In the genomic region with DNA sequence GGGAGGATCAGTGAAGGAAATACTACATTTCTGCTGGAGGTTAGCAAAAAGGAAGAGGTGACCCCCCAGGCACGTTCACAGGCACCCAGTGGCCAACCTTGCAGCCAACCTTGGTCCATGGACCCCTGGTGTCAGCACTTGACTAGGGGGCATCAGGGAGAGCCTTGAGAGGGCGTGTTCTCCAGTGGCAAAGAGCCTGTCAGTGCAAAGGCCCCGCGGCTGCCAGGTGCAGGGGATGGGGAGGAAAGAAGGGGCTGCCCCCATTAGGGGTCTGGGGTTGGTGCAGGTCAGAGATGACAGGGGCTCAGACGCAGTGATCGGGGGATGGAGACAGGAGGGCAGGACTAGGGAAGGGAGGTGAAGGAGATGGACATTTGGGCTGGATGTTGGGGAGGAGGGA, we compare ENCODE assay signal across 23 cellular contexts. TPM values are rescaled to one million over a fixed set of nuclear protein-coding genes. Genes with fewer than 3 reads are reported as not detected.
DNase-seq lines count a peak whose midpoint lies in the region; ATAC-seq and TF ChIP-seq lines count a peak whose summit lies in the region.
"Had no signal": no experiment of that assay in that cellular context is flagged by ENCODE, and none has a peak within 500 bp of the region (broad histone marks: within the 10 kb centered on the region; RNA-seq: fewer than 3 reads in every experiment).

No MANE protein-coding gene starts in this region.

- H3K79me2 ChIP-seq in GM23248 (ENCODE audit: insufficient read depth) (no peaks in the 10 kb centered on the region), smooth muscle cell (ENCODE audit: low read depth) (no peaks in the 10 kb centered on the region)

- no peak for TF ChIP-seq POLR2A in erythroblast (IDR thresholded peaks at IDR 0.05; ENCODE audit: low read length)

- ATAC-seq in Panc1 = no peak
- ATAC-seq: activated T-cell treated with anti-CD3 and anti-CD28 coated beads, Interleukin-2, amount 50 U/mL, for 72 hours; left ventricle myocardium superior; mucosa of descending colon; T-cell had no signal

- H3F3A ChIP-seq in GM23248 (ENCODE audit: insufficient read depth) (peaks cover 6% of the 10 kb centered on the region; the same call in 1 of the 2 replicates), smooth muscle cell (ENCODE audit: low read depth) (no peaks in the 10 kb centered on the region)

- H3K9me3 ChIP-seq in GM23248 (ENCODE audit: low read depth) = no peaks in the 10 kb centered on the region
- H3K9me3 ChIP-seq in Panc1 (ENCODE audit: control insufficient read depth, insufficient read depth, low read depth, low read length) = no peaks in the 10 kb centered on the region; the same call in 1 of the 2 replicates
- H3K9me3 ChIP-seq in smooth muscle cell (replicated peaks; ENCODE audit: low read depth) = no peaks in the 10 kb centered on the region
- H3K9me3 ChIP-seq: mucosa of descending colon, prostate gland had no signal

- H3K36me3 ChIP-seq in GM23248 (ENCODE audit: low read depth) (no peaks in the 10 kb centered on the region), Panc1 (ENCODE audit: control insufficient read depth, insufficient read depth, low read length) (no peaks in the 10 kb centered on the region), smooth muscle cell (ENCODE audit: low read depth) (no peaks in the 10 kb centered on the region)
- H3K36me3 ChIP-seq: heart right ventricle, prostate gland had no signal

- peak overlapping the region; percentile 44 for H3K9ac ChIP-seq in GM23248
- no peak overlapping the region for H3K9ac ChIP-seq in smooth muscle cell (ENCODE audit: low read depth)

- CTCF ChIA-PET in Panc1 (lab: Charles Lee) = no interaction called here

- no peaks in the 10 kb centered on the region for H3K27me3 ChIP-seq in GM23248 (replicated peaks; ENCODE audit: insufficient read depth)
- H3K27me3 ChIP-seq in Panc1 (ENCODE audit: control insufficient read depth, insufficient read depth, low read length) = no peaks in the 10 kb centered on the region
- H3K27me3 ChIP-seq in smooth muscle cell (ENCODE audit: low read depth) = no peaks in the 10 kb centered on the region
- H3K27me3 ChIP-seq: heart right ventricle had no signal

- H3K9me2 ChIP-seq in GM23248 (ENCODE audit: insufficient read depth) = no peaks in the 10 kb centered on the region

- H4K20me1 ChIP-seq in GM23248 (ENCODE audit: insufficient read depth) = no peaks in the 10 kb centered on the region
- H4K20me1 ChIP-seq in smooth muscle cell (ENCODE audit: low read depth) = no peaks in the 10 kb centered on the region

- H2AFZ ChIP-seq in GM23248 (peak overlapping the region; percentile 50), smooth muscle cell (ENCODE audit: low read depth) (no peak overlapping the region)

- TF ChIP-seq CTCF in Panc1 (IDR thresholded peaks at IDR 0.05) (no peak), smooth muscle cell (IDR thresholded peaks at IDR 0.05; ENCODE audit: borderline replicate concordance, insufficient read depth, poor library complexity, severe bottlenecking) (no peak)

- intact Hi-C loops in Panc1 (cut with micrococcal nuclease; ENCODE audit: unreplicated experiment) = no loop called here

- H3K4me3 ChIP-seq in GM23248 (no peak overlapping the region), Panc1 (ENCODE audit: low read depth in 2 of 2, low read length in 2 of 2) (no peak overlapping the region), smooth muscle cell (no peak overlapping the region)
- H3K4me3 ChIP-seq: heart right ventricle, mucosa of descending colon, prostate gland had no signal

- 100% methylated on average over 4 to 6 of the region's 6 CpGs for WGBS in GM23248 (ENCODE audit: low coverage in 1 of 2, low lambda C conversion rate in 2 of 2, missing lambda C conversion rate in 2 of 2), 2 experiments
- WGBS in smooth muscle cell (ENCODE audit: low lambda C conversion rate) = 100% methylated on average over 6 of the region's 6 CpGs

- H3K27ac ChIP-seq in GM23248 (peak overlapping the region; percentile 68), Panc1 (ENCODE audit: low read length) (peak overlapping the region; percentile 66), smooth muscle cell (ENCODE audit: low read depth) (peak overlapping the region; percentile 72)
- H3K27ac ChIP-seq: prostate gland had no signal

- H3K4me2 ChIP-seq in GM23248 (ENCODE audit: unreplicated experiment) (no peak overlapping the region), smooth muscle cell (no peak overlapping the region)

- no TSS peak for BruUV-seq in Panc1 (replicated peaks; lab: Mats Ljungman, UMichigan)

- DNase-seq in GM23248 (no peak), Panc1 (ENCODE audit: low read depth, low spot score) (no peak), iPS-NIHi11 (ENCODE audit: low spot score) (peak; percentile 5), smooth muscle cell (lab: John Stamatoyannopoulos, UW; ENCODE audit: unreplicated experiment) (no peak), erythroblast (lab: John Stamatoyannopoulos, UW) (no peak), NCI-H2196 treated with DMSO at 0.1 percent for 48 hours (lab: John Stamatoyannopoulos, UW; ENCODE audit: unreplicated experiment) (no peak)
- no peak for DNase-seq in stimulated activated CD4-positive, alpha-beta T cell treated with anti-CD3 and anti-CD28 coated beads, Interleukin-4, amount 100 ng/mL, for 4 hours
- DNase-seq: activated naive CD4-positive, alpha-beta T cell treated with anti-CD3 and anti-CD28 coated beads, Interleukin-2, amount 50 U/mL, for 16 hours; activated T-cell treated with anti-CD3 and anti-CD28 coated beads, Interleukin-2, amount 50 U/mL, for 72 hours; caudate nucleus; CD8-positive, alpha-beta memory T cell; GF-D8; heart right ventricle; KG1; left ventricle myocardium superior; mucosa of descending colon; NCI-H1694 treated with DMSO at 0.1 percent for 48 hours; NCI-H226; NCI-H82; SIG-M5; T-cell had no signal

- H3K4me1 ChIP-seq in GM23248 (ENCODE audit: insufficient read depth) (peaks cover 18% of the 10 kb centered on the region), Panc1 (ENCODE audit: control insufficient read depth, insufficient read depth, low read length) (peaks cover 16% of the 10 kb centered on the region), smooth muscle cell (ENCODE audit: low read depth) (no peaks in the 10 kb centered on the region)
- H3K4me1 ChIP-seq: prostate gland had no signal

- in situ Hi-C loops in GM23248 (cut with MboI) (no loop called here), Panc1 (cut with HindIII; ENCODE audit: low pct_unique_long_range_greater_than_20kb, low sequenced_read_pairs) (no loop called here)

- POLR2A ChIA-PET in Panc1 (lab: Charles Lee) = no interaction called here

RNA-seq across cellular contexts. Expression of a gene that starts 22.7 kb away (rescaled TPM):
- 6.9 and 7.1 TPM in 2 replicates for total RNA-seq in GM23248 (2014; rRNA removed; shearing (Covaris generic))
- 4.0 TPM in 2 replicates for polyA plus RNA-seq in GM23248 (2016; fragmentation: Nextera tagmentation; extraction: Ambion mirVana)
- total RNA-seq in Panc1 (2021; ENCODE audit: unreplicated experiment) = 72.1 TPM
- polyA plus RNA-seq in Panc1 (2012; ENCODE audit: insufficient read length) = 92.3 TPM
- 8.1 and 10.5 TPM in 2 replicates for total RNA-seq in smooth muscle cell
- 8.5 and 19.9 TPM in 2 replicates for polyA plus RNA-seq in smooth muscle cell

RNA-seq across cellular contexts. Expression of a gene that starts 43.5 kb away (rescaled TPM):
- total RNA-seq in GM23248 (2014; rRNA removed; shearing (Covaris generic)) = 36.5 and 52.1 TPM in 2 replicates
- polyA plus RNA-seq in GM23248 (2016; fragmentation: Nextera tagmentation; extraction: Ambion mirVana) (10.1 and 13.8 TPM in 2 replicates), smooth muscle cell (1.3 and 4.3 TPM in 2 replicates)
- total RNA-seq in Panc1 (2021; ENCODE audit: unreplicated experiment) (30.0 TPM), smooth muscle cell (0.81 and 1.6 TPM in 2 replicates)
- 47.0 TPM for polyA plus RNA-seq in Panc1 (2012; ENCODE audit: insufficient read length)
- total RNA-seq: activated T-cell treated with anti-CD3 and anti-CD28 coated beads, Interleukin-2, amount 50 U/mL, for 72 hours; OCI-LY7 had no signal
- polyA plus RNA-seq: CD8-positive, alpha-beta memory T cell had no signal

RNA-seq across cellular contexts. Expression of a gene that starts 57.4 kb away (rescaled TPM):
- 13.9 and 18.9 TPM in 2 replicates for total RNA-seq in GM23248 (2014; rRNA removed; shearing (Covaris generic))
- polyA plus RNA-seq in GM23248 (2016; fragmentation: Nextera tagmentation; extraction: Ambion mirVana) = 13.0 and 14.0 TPM in 2 replicates
- 108 TPM for total RNA-seq in Panc1 (2021; ENCODE audit: unreplicated experiment)
- polyA plus RNA-seq in Panc1 (2012; ENCODE audit: insufficient read length) = 110 TPM
- total RNA-seq in smooth muscle cell = 2.6 and 22.2 TPM in 2 replicates
- 6.6 and 18.5 TPM in 2 replicates for polyA plus RNA-seq in smooth muscle cell

Comparison
In these comparisons a context has a peak if more than half of its experiments do, and no peak if none do; other contexts are left out.
1. RNA of a gene that starts 43.5 kb away (total RNA-seq): 36.5 to 52.1 TPM in GM23248 and 30.0 TPM in Panc1 (single experiment); 0.81 to 1.6 TPM in smooth muscle cell; every median in the first group is over 10 times any median in the second.
2. Peak in every context shown above with its lines, with median percentiles within 50 percentile points of each other: H3K27ac ChIP-seq.